Comparison of ENCODE assay signal across 24 cellular contexts in genomic region chr4:82614868-82615449, GRCh38. TPM values are rescaled to one million over a fixed set of nuclear protein-coding genes. Genes with fewer than 3 reads are reported as not detected.
"Had no signal": no experiment of that assay in that cellular context is flagged by ENCODE, and none has a peak within 500 bp of the region (broad histone marks: within the 10 kb centered on the region; RNA-seq: fewer than 3 reads in every experiment).

No MANE protein-coding gene starts in this region.

- H3K27ac ChIP-seq: gastrocnemius medialis, thoracic aorta, vagina had no signal

- H3K9me3 ChIP-seq: gastrocnemius medialis, thoracic aorta, vagina had no signal

- H3K4me3 Mint-ChIP-seq: activated CD4-positive, alpha-beta memory T cell treated with anti-CD3 and anti-CD28 coated beads, Interleukin-2, amount 10 ng/mL, durations not matched to agents 7 days and 5 days; activated naive CD4-positive, alpha-beta T cell treated with anti-CD3 and anti-CD28 coated beads for 36 hours; activated naive CD8-positive, alpha-beta T cell treated with anti-CD3 and anti-CD28 coated beads, Interleukin-2, amount 10 ng/mL, durations not matched to agents 7 days and 5 days; activated T-cell treated with anti-CD3 and anti-CD28 coated beads, Interleukin-2, amount 50 U/mL, for 72 hours; mesothelial cell of epicardium; natural killer cell; type B pancreatic cell had no signal

- H3K27ac Mint-ChIP-seq: activated CD4-positive, alpha-beta memory T cell treated with anti-CD3 and anti-CD28 coated beads, Interleukin-2, amount 10 ng/mL, durations not matched to agents 7 days and 5 days; activated naive CD4-positive, alpha-beta T cell treated with anti-CD3 and anti-CD28 coated beads for 36 hours; activated naive CD8-positive, alpha-beta T cell treated with anti-CD3 and anti-CD28 coated beads, Interleukin-2, amount 10 ng/mL, durations not matched to agents 7 days and 5 days; activated T-cell treated with anti-CD3 and anti-CD28 coated beads, Interleukin-2, amount 50 U/mL, for 72 hours; mesothelial cell of epicardium; natural killer cell; type B pancreatic cell had no signal

- H3K9me3 Mint-ChIP-seq: activated CD4-positive, alpha-beta memory T cell treated with anti-CD3 and anti-CD28 coated beads, Interleukin-2, amount 10 ng/mL, durations not matched to agents 7 days and 5 days; activated naive CD4-positive, alpha-beta T cell treated with anti-CD3 and anti-CD28 coated beads for 36 hours; activated naive CD8-positive, alpha-beta T cell treated with anti-CD3 and anti-CD28 coated beads, Interleukin-2, amount 10 ng/mL, durations not matched to agents 7 days and 5 days; activated T-cell treated with anti-CD3 and anti-CD28 coated beads, Interleukin-2, amount 50 U/mL, for 72 hours; mesothelial cell of epicardium; natural killer cell; type B pancreatic cell had no signal

- H3K27me3 ChIP-seq: gastrocnemius medialis, vagina had no signal

- H3K4me1 ChIP-seq: gastrocnemius medialis, vagina had no signal

- H3K27me3 Mint-ChIP-seq: activated CD4-positive, alpha-beta memory T cell treated with anti-CD3 and anti-CD28 coated beads, Interleukin-2, amount 10 ng/mL, durations not matched to agents 7 days and 5 days had no signal

- ATAC-seq: activated T-cell treated with anti-CD3 and anti-CD28 coated beads, Interleukin-2, amount 50 U/mL, for 72 hours; gastrocnemius medialis; left ventricle myocardium superior; natural killer cell; sciatic nerve had no signal

- DNase-seq: activated CD4-positive, alpha-beta memory T cell treated with anti-CD3 and anti-CD28 coated beads, Interleukin-2, amount 10 ng/mL, durations not matched to agents 7 days and 5 days; activated CD4-positive, alpha-beta T cell treated with anti-CD3 and anti-CD28 coated beads for 48 hours; activated CD4-positive, CD25-positive, alpha-beta regulatory T cell; activated effector memory CD4-positive, alpha-beta T cell treated with Interleukin-2 at 50 U/mL for 16 hours; activated naive CD4-positive, alpha-beta T cell treated with anti-CD3 and anti-CD28 coated beads for 36 hours; activated naive CD8-positive, alpha-beta T cell treated with anti-CD3 and anti-CD28 coated beads, Interleukin-2, amount 10 ng/mL, durations not matched to agents 7 days and 5 days; activated T-cell treated with anti-CD3 and anti-CD28 coated beads, Interleukin-2, amount 50 U/mL, for 72 hours; amygdala; effector CD4-positive, alpha-beta T cell; erythroblast; gastrocnemius medialis; head of caudate nucleus; hypothalamus; left ventricle myocardium superior; mammary epithelial cell; natural killer cell; stimulated activated CD4-positive, alpha-beta T cell treated with anti-CD3 and anti-CD28 coated beads, Interleukin-4, amount 100 ng/mL, for 1 hour; stimulated activated naive CD4-positive, alpha-beta T cell treated with Interleukin-2 at 50 U/mL for 16 hours; T1000 had no signal

- H3K4me3 ChIP-seq: gastrocnemius medialis, thoracic aorta, vagina had no signal

- H3K4me1 Mint-ChIP-seq: activated CD4-positive, alpha-beta memory T cell treated with anti-CD3 and anti-CD28 coated beads, Interleukin-2, amount 10 ng/mL, durations not matched to agents 7 days and 5 days; activated naive CD8-positive, alpha-beta T cell treated with anti-CD3 and anti-CD28 coated beads, Interleukin-2, amount 10 ng/mL, durations not matched to agents 7 days and 5 days; natural killer cell had no signal

- H3K36me3 ChIP-seq: gastrocnemius medialis, thoracic aorta, vagina had no signal

- H3K36me3 Mint-ChIP-seq: activated naive CD8-positive, alpha-beta T cell treated with anti-CD3 and anti-CD28 coated beads, Interleukin-2, amount 10 ng/mL, durations not matched to agents 7 days and 5 days; mesothelial cell of epicardium; natural killer cell; type B pancreatic cell had no signal

RNA-seq across cellular contexts. Expression of gene TMEM150C, which starts 53.2 kb away (rescaled TPM):
- total RNA-seq: activated CD4-positive, alpha-beta memory T cell treated with anti-CD3 and anti-CD28 coated beads, Interleukin-2, amount 10 ng/mL, durations not matched to agents 7 days and 5 days; activated naive CD4-positive, alpha-beta T cell treated with anti-CD3 and anti-CD28 coated beads for 36 hours; activated naive CD8-positive, alpha-beta T cell treated with anti-CD3 and anti-CD28 coated beads, Interleukin-2, amount 10 ng/mL, durations not matched to agents 7 days and 5 days; natural killer cell had no signal
